ENCODE assay signal across 13 cellular contexts in genomic region chr5:102801375-102801774, GRCh38. TPM values are rescaled to one million over a fixed set of nuclear protein-coding genes. Genes with fewer than 3 reads are reported as not detected.
DNase-seq lines count a peak whose midpoint lies in the region; ATAC-seq and TF ChIP-seq lines count a peak whose summit lies in the region.
"Had no signal": no experiment of that assay in that cellular context is flagged by ENCODE, and none has a peak within 500 bp of the region (broad histone marks: within the 10 kb centered on the region; RNA-seq: fewer than 3 reads in every experiment).

No MANE protein-coding gene starts in this region.

- H3K18ac ChIP-seq in neuronal stem cell (ENCODE audit: low read length), result no peak overlapping the region

- TF ChIP-seq CTCF in WTC11 (IDR thresholded peaks at IDR 0.05) (no peak), left lung (IDR thresholded peaks at IDR 0.05) (no peak)

- H4K91ac ChIP-seq in neuronal stem cell (ENCODE audit: low read depth, low read length, poor library complexity), result no peak overlapping the region

- H2BK15ac ChIP-seq in neuronal stem cell (ENCODE audit: low read length), result no peak overlapping the region

- H3K4me3 ChIP-seq in neuronal stem cell (ENCODE audit: low read length in 2 of 2) (no peak overlapping the region), left lung (no peak overlapping the region)

- no peak overlapping the region for H2BK120ac ChIP-seq in neuronal stem cell (ENCODE audit: low read depth, low read length)

- intact Hi-C loops in activated CD4-positive, alpha-beta memory T cell treated with anti-CD3 and anti-CD28 coated beads for 36 hours (cut with micrococcal nuclease), result no loop called here
- intact Hi-C loops in left lung (cut with DNase I), result no loop called here

- H4K8ac ChIP-seq in neuronal stem cell (ENCODE audit: low read depth, low read length), result no peak overlapping the region

- H3K4me3 Mint-ChIP-seq in activated CD4-positive, alpha-beta memory T cell treated with anti-CD3 and anti-CD28 coated beads, Interleukin-2, amount 10 ng/mL, durations not matched to agents 7 days and 5 days, result no peak overlapping the region
- no peak overlapping the region for H3K4me3 Mint-ChIP-seq in activated CD4-positive, alpha-beta memory T cell treated with anti-CD3 and anti-CD28 coated beads for 36 hours
- H3K4me3 Mint-ChIP-seq in WTC11, result no peak overlapping the region

- H3K4me1 ChIP-seq in neuronal stem cell (ENCODE audit: control insufficient read depth in 2 of 2, insufficient read depth in 1 of 2, low read depth in 1 of 2, low read length in 2 of 2) (peaks cover 5 to 36% of the 10 kb centered on the region in 2 donors), left lung (peaks cover 12 to 25% of the 10 kb centered on the region in 2 donors)

- no peak overlapping the region for H2AK5ac ChIP-seq in neuronal stem cell (ENCODE audit: low read depth, low read length)

- no peaks in the 10 kb centered on the region for H3K9me3 Mint-ChIP-seq in activated CD4-positive, alpha-beta memory T cell treated with anti-CD3 and anti-CD28 coated beads, Interleukin-2, amount 10 ng/mL, durations not matched to agents 7 days and 5 days
- H3K9me3 Mint-ChIP-seq in activated CD4-positive, alpha-beta memory T cell treated with anti-CD3 and anti-CD28 coated beads for 36 hours, result no peaks in the 10 kb centered on the region
- no peaks in the 10 kb centered on the region for H3K9me3 Mint-ChIP-seq in WTC11

- H3K4ac ChIP-seq in neuronal stem cell (ENCODE audit: low read length), result no peak overlapping the region

- no peaks in the 10 kb centered on the region for H3K79me1 ChIP-seq in neuronal stem cell (ENCODE audit: low read depth, low read length)

- POLR2A ChIA-PET in activated CD4-positive, alpha-beta memory T cell treated with anti-CD3 and anti-CD28 coated beads, Interleukin-2, amount 10 ng/mL, durations not matched to agents 7 days and 5 days (lab: Charles Lee), result no interaction called here
- POLR2A ChIA-PET in activated CD4-positive, alpha-beta memory T cell treated with anti-CD3 and anti-CD28 coated beads for 36 hours (lab: Charles Lee), result no interaction called here
- POLR2A ChIA-PET in WTC11 (lab: Charles Lee), result interaction anchor here (0.6 kb wide), 1 partner anchor 708 kb away, joined by 4 read pairs; no protein-coding TSS in a partner anchor

- H3K9ac ChIP-seq in neuronal stem cell (ENCODE audit: low read depth, low read length, poor library complexity), result no peak overlapping the region

- no peaks in the 10 kb centered on the region for H3K36me3 Mint-ChIP-seq in activated CD4-positive, alpha-beta memory T cell treated with anti-CD3 and anti-CD28 coated beads, Interleukin-2, amount 10 ng/mL, durations not matched to agents 7 days and 5 days (ENCODE audit: low read depth)
- H3K36me3 Mint-ChIP-seq in activated CD4-positive, alpha-beta memory T cell treated with anti-CD3 and anti-CD28 coated beads for 36 hours, result peaks cover 3% of the 10 kb centered on the region
- no peaks in the 10 kb centered on the region for H3K36me3 Mint-ChIP-seq in WTC11

- no peaks in the 10 kb centered on the region for H3K27me3 ChIP-seq in neuronal stem cell (ENCODE audit: control insufficient read depth in 3 of 3, insufficient read depth in 3 of 3, low read depth in 1 of 3, low read length in 3 of 3)
- no peaks in the 10 kb centered on the region for H3K27me3 ChIP-seq in left lung

- H3K36me3 ChIP-seq in neuronal stem cell (replicated peaks in 1 of 2; ENCODE audit: control insufficient read depth in 2 of 2, insufficient read depth in 2 of 2, low read length in 2 of 2) (no peaks in the 10 kb centered on the region), left lung (no peaks in the 10 kb centered on the region)

- no peak overlapping the region for H3K4me2 ChIP-seq in neuronal stem cell (ENCODE audit: insufficient read depth, low read length, poor library complexity, severe bottlenecking)

- no peak overlapping the region for H3K14ac ChIP-seq in neuronal stem cell (ENCODE audit: low read length)

- no peak overlapping the region for H3K27ac Mint-ChIP-seq in activated CD4-positive, alpha-beta memory T cell treated with anti-CD3 and anti-CD28 coated beads, Interleukin-2, amount 10 ng/mL, durations not matched to agents 7 days and 5 days
- no peak overlapping the region for H3K27ac Mint-ChIP-seq in activated CD4-positive, alpha-beta memory T cell treated with anti-CD3 and anti-CD28 coated beads for 36 hours
- 0 out of 2 replicates have a peak overlapping the region, but pooled peaks have one; percentile 21 for H3K27ac Mint-ChIP-seq in WTC11

- no peak overlapping the region for H2BK5ac ChIP-seq in neuronal stem cell (ENCODE audit: low read length)

- ATAC-seq in HG03103 (IDR thresholded peaks at IDR 0.05; ENCODE audit: low read depth, unreplicated experiment) (peak; percentile 58), WTC11 (no peak), left lung (no peak)

- H3K27ac ChIP-seq in neuronal stem cell (replicated peaks; ENCODE audit: low read length) (no peak overlapping the region), left lung (no peak overlapping the region)
- H3K27ac ChIP-seq: HL-60, RWPE1 had no signal

- H3K27me3 Mint-ChIP-seq in activated CD4-positive, alpha-beta memory T cell treated with anti-CD3 and anti-CD28 coated beads, Interleukin-2, amount 10 ng/mL, durations not matched to agents 7 days and 5 days, result no peaks in the 10 kb centered on the region
- no peaks in the 10 kb centered on the region for H3K27me3 Mint-ChIP-seq in activated CD4-positive, alpha-beta memory T cell treated with anti-CD3 and anti-CD28 coated beads for 36 hours
- no peaks in the 10 kb centered on the region for H3K27me3 Mint-ChIP-seq in WTC11 (ENCODE audit: low read depth)

- no peaks in the 10 kb centered on the region for H3K9me3 ChIP-seq in neuronal stem cell (replicated peaks in 1 of 2; ENCODE audit: control insufficient read depth in 2 of 2, insufficient read depth in 1 of 2, low read depth in 1 of 2, low read length in 2 of 2)
- H3K9me3 ChIP-seq in left lung, result no peaks in the 10 kb centered on the region

- CTCF ChIA-PET in activated CD4-positive, alpha-beta memory T cell treated with anti-CD3 and anti-CD28 coated beads, Interleukin-2, amount 10 ng/mL, durations not matched to agents 7 days and 5 days (lab: Charles Lee), result interaction anchor here (0.8 to 0.9 kb wide), 2 partner anchors 10 to 21 kb away, joined by 3 to 4 read pairs; no protein-coding TSS in a partner anchor
- CTCF ChIA-PET in activated CD4-positive, alpha-beta memory T cell treated with anti-CD3 and anti-CD28 coated beads for 36 hours (lab: Charles Lee), result interaction anchor here (1.4 to 4.4 kb wide), 2 partner anchors 21 to 120 kb away, joined by 3 to 18 read pairs; no protein-coding TSS in a partner anchor
- CTCF ChIA-PET in WTC11 (lab: Charles Lee), result no interaction called here

- H2BK12ac ChIP-seq in neuronal stem cell (ENCODE audit: low read length), result no peak overlapping the region

- no peak overlapping the region for H3K23ac ChIP-seq in neuronal stem cell (ENCODE audit: low read depth, low read length, poor library complexity)

- peak overlapping the region; percentile 23 for H2AFZ ChIP-seq in neuronal stem cell (ENCODE audit: low read length)

- DNase-seq in activated CD4-positive, alpha-beta memory T cell treated with anti-CD3 and anti-CD28 coated beads, Interleukin-2, amount 10 ng/mL, durations not matched to agents 7 days and 5 days, result peak; percentile 40
- no peak for DNase-seq in activated CD4-positive, alpha-beta memory T cell treated with anti-CD3 and anti-CD28 coated beads for 36 hours
- DNase-seq in WTC11 (ENCODE audit: low spot score) (no peak), neuronal stem cell (ENCODE audit: low spot score) (no peak), SK-N-DZ (ENCODE audit: low spot score) (no peak), left lung (no peak), NCI-H345 treated with DMSO at 0.1 percent for 48 hours (lab: John Stamatoyannopoulos, UW; ENCODE audit: unreplicated experiment) (no peak)
- DNase-seq: activated CD4-positive, alpha-beta T cell treated with anti-CD3 and anti-CD28 coated beads, Interleukin-2, amount 50 U/mL, for 1 hour; erythroblast; NCI-H1694 treated with DMSO at 0.1 percent for 48 hours had no signal

- no CpG with 5 or more reads among the region's 3 CpGs for WGBS in neuronal stem cell (ENCODE audit: extremely low coverage in 2 of 2, insufficient read length in 2 of 2, insufficient replicate concordance in 1 of 2), 2 donors

- peaks cover 15% of the 10 kb centered on the region for H3K4me1 Mint-ChIP-seq in activated CD4-positive, alpha-beta memory T cell treated with anti-CD3 and anti-CD28 coated beads, Interleukin-2, amount 10 ng/mL, durations not matched to agents 7 days and 5 days
- H3K4me1 Mint-ChIP-seq in activated CD4-positive, alpha-beta memory T cell treated with anti-CD3 and anti-CD28 coated beads for 36 hours (ENCODE audit: low read depth), result peaks cover 33% of the 10 kb centered on the region
- peaks cover 74% of the 10 kb centered on the region for H3K4me1 Mint-ChIP-seq in WTC11

TF ChIP-seq in WTC11, 78 proteins besides CTCF, POLR2A, EP300 and RAD21 (continues in another document):
- TF ChIP-seq IRF1 (CRISPR knock-in tag; IDR thresholded peaks at IDR 0.05), result no peak
- no peak for TF ChIP-seq CDX4 (CRISPR knock-in tag; IDR thresholded peaks at IDR 0.05; ENCODE audit: borderline replicate concordance)
- TF ChIP-seq MXD4 (CRISPR knock-in tag; IDR thresholded peaks at IDR 0.05; ENCODE audit: borderline replicate concordance), result no peak
- no peak for TF ChIP-seq CREB1 (CRISPR knock-in tag; IDR thresholded peaks at IDR 0.05)
- no peak for TF ChIP-seq JAZF1 (CRISPR knock-in tag; IDR thresholded peaks at IDR 0.05)

RNA-seq across cellular contexts. Expression of gene PAM, which starts 46.3 kb away (rescaled TPM):
- 10 to 100 TPM; 45.8 to 46.2 TPM for total RNA-seq in activated CD4-positive, alpha-beta memory T cell treated with anti-CD3 and anti-CD28 coated beads, Interleukin-2, amount 10 ng/mL, durations not matched to agents 7 days and 5 days
- total RNA-seq in activated CD4-positive, alpha-beta memory T cell treated with anti-CD3 and anti-CD28 coated beads for 36 hours, result 10 to 100 TPM; 41.6 to 43.7 TPM
- total RNA-seq in WTC11 (2021) (52.3 to 71.8 TPM (median 71.0 TPM) in 3 replicates), left lung (100 to 1,000 TPM; 237 to 427 TPM)
- 64.4 TPM for polyA plus RNA-seq in neuronal stem cell (2013, experiment 1 of 2)
- polyA plus RNA-seq in neuronal stem cell (2013, experiment 2 of 2), result 66.9 TPM
- polyA plus RNA-seq in SK-N-DZ (2014; cell fraction: cytosol; rRNA removed), result 71.1 and 85.9 TPM in 2 replicates
- polyA plus RNA-seq in SK-N-DZ (2014; cell fraction: nucleus; rRNA removed), result 58.8 and 63.7 TPM in 2 replicates
